ENCODE assay signal across 8 cellular contexts in the genomic region with DNA sequence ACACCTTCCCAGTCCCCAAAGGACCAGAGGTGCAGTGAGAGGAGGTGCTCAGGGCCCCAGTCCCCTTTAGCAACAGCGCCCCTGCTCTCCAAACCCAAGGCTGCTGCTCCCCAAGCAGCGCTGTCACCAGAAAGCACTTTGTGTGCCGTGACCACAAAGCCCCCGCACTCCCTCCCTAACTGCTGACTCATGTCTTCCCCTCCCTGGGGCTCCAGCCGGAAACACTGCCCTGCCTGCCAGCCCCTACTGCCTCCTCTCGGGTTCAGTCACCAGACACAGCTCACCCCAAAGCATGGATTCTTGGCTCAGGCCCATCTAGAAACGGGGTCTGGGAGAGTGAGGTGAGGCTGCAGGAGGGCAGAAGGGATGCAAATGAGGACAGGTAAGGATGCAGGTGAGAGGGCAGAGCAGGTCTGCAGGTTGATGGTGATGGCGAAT. TPM values are rescaled to one million over a fixed set of nuclear protein-coding genes. Genes with fewer than 3 reads are reported as not detected.
DNase-seq lines count a peak whose midpoint lies in the region; ATAC-seq and TF ChIP-seq lines count a peak whose summit lies in the region.

No MANE protein-coding gene starts in this region.

- ATAC-seq in gastrocnemius medialis = no peak

- no peak for TF ChIP-seq POLR2A in gastrocnemius medialis (IDR thresholded peaks at IDR 0.05)
- TF ChIP-seq POLR2A in suprapubic skin (IDR thresholded peaks at IDR 0.05) = no peak

- peak overlapping the region; percentile 44; the same call in 1 of the 2 replicates for H2AFZ ChIP-seq in OCI-LY3 (ENCODE audit: low read depth, low read length)

- H3K36me3 ChIP-seq in H7 (replicated peaks; ENCODE audit: control insufficient read depth, insufficient read depth, low read length) (peaks cover 3% of the 10 kb centered on the region), OCI-LY3 (replicated peaks; ENCODE audit: low read depth, low read length) (peaks cover 3% of the 10 kb centered on the region), gastrocnemius medialis (no peaks in the 10 kb centered on the region), suprapubic skin (no peaks in the 10 kb centered on the region)

- H3K79me2 ChIP-seq in OCI-LY3 (ENCODE audit: low read length) = no peaks in the 10 kb centered on the region

- H3K4me1 ChIP-seq in OCI-LY3 (ENCODE audit: low read length) = peaks cover 37% of the 10 kb centered on the region
- no peaks in the 10 kb centered on the region for H3K4me1 ChIP-seq in gastrocnemius medialis
- peaks cover 7% of the 10 kb centered on the region for H3K4me1 ChIP-seq in suprapubic skin

- 19% methylated on average over 7 of the region's 8 CpGs for WGBS in suprapubic skin

- H4K20me1 ChIP-seq in OCI-LY3 (ENCODE audit: insufficient read depth, low read length) = no peaks in the 10 kb centered on the region

- intact Hi-C loops in gastrocnemius medialis (cut with DNase I; ENCODE audit: low total_unique reads) = no loop called here

- TF ChIP-seq CTCF in OCI-LY3 (IDR thresholded peaks at IDR 0.05; ENCODE audit: low read depth, low read length) (peak; percentile 54; the same call in 1 of the 2 replicates), foreskin fibroblast (IDR thresholded peaks at IDR 0.05; ENCODE audit: low read depth, low read length) (no peak), gastrocnemius medialis (IDR thresholded peaks at IDR 0.05 in 4 of 5, conservative IDR thresholded peaks at IDR 0.05 in 1 of 5) (no peak), suprapubic skin (IDR thresholded peaks at IDR 0.05) (no peak)

- no peak overlapping the region for H3K4me3 ChIP-seq in H7 (ENCODE audit: insufficient read depth, low read depth, low read length)
- peak overlapping the region; percentile 75 for H3K4me3 ChIP-seq in OCI-LY3 (ENCODE audit: low read length)
- H3K4me3 ChIP-seq in foreskin fibroblast (ENCODE audit: low read depth in 1 of 2, low read length in 2 of 2) = no peak overlapping the region
- no peak overlapping the region for H3K4me3 ChIP-seq in gastrocnemius medialis
- H3K4me3 ChIP-seq in suprapubic skin = no peak overlapping the region

- DNase-seq in EH (ENCODE audit: low read depth) = peak; percentile 51
- peak; percentile 79 for DNase-seq in H7
- DNase-seq in activated T-cell treated with anti-CD3 and anti-CD28 coated beads for 48 hours (ENCODE audit: low read depth) = peak; percentile 90
- peak; percentile 18 to 43 for DNase-seq in foreskin fibroblast
- DNase-seq in gastrocnemius medialis = peak; percentile 12 to 35
- DNase-seq in suprapubic skin (ENCODE audit: low spot score in 2 of 2) = no peak
- DNase-seq in cortex of kidney (lab: John Stamatoyannopoulos, UW) = no peak

- in situ Hi-C loops in gastrocnemius medialis (cut with MboI; ENCODE audit: low sequenced_read_pairs in 4 of 4) = no loop called here

- H3K9me3 ChIP-seq in OCI-LY3 (ENCODE audit: insufficient read depth, low read length) = peaks cover 3% of the 10 kb centered on the region; the same call in 1 of the 2 replicates
- H3K9me3 ChIP-seq in gastrocnemius medialis = no peaks in the 10 kb centered on the region
- no peaks in the 10 kb centered on the region for H3K9me3 ChIP-seq in suprapubic skin

- peak overlapping the region; percentile 33; the same call in 1 of the 2 replicates for H3K9ac ChIP-seq in OCI-LY3 (ENCODE audit: low read length)

- H3K27ac ChIP-seq in OCI-LY3 (ENCODE audit: low read length) = peak overlapping the region; percentile 47
- H3K27ac ChIP-seq in gastrocnemius medialis = no peak overlapping the region
- no peak overlapping the region for H3K27ac ChIP-seq in suprapubic skin

- H3K27me3 ChIP-seq in H7 (ENCODE audit: control insufficient read depth, insufficient read depth, low read length) (no peaks in the 10 kb centered on the region), OCI-LY3 (ENCODE audit: low read depth, low read length) (peaks cover 14% of the 10 kb centered on the region), gastrocnemius medialis (peaks cover 0 to 4% (median 0%) of the 10 kb centered on the region in 3 donors), suprapubic skin (no peaks in the 10 kb centered on the region)

- H3K4me2 ChIP-seq in OCI-LY3 (ENCODE audit: low read length) = peak overlapping the region; percentile 96

- TF ChIP-seq EP300 in suprapubic skin (IDR thresholded peaks at IDR 0.05) = no peak

RNA-seq across cellular contexts. Expression of gene TNFSF14, which starts 4.9 kb away (rescaled TPM):
- total RNA-seq in H7 (2014; rRNA removed; shearing (Covaris generic)) = 0.14 TPM in 1 of 2 replicates, not detected in the other
- not detected for total RNA-seq in gastrocnemius medialis
- not detected for total RNA-seq in suprapubic skin

RNA-seq across cellular contexts. Expression of gene C3, which starts 45.6 kb away (rescaled TPM):
- total RNA-seq in H7 (2014; rRNA removed; shearing (Covaris generic)) = 13.4 and 20.2 TPM in 2 replicates
- 100 to 1,000 TPM in 1 of 4 donors, 10 to 100 TPM in 3; 25.9 to 121 (median 70.6) TPM for total RNA-seq in gastrocnemius medialis
- 100 to 1,000 TPM in 2 of 4 donors, 10 to 100 TPM in 2; 55.3 to 109 (median 86.8) TPM for total RNA-seq in suprapubic skin

Comparison
In these comparisons a context has a peak if more than half of its experiments do, and no peak if none do; other contexts are left out.
1. DNase-seq: peak in EH (single experiment), H7 (single experiment), activated T-cell treated with anti-CD3 and anti-CD28 coated beads for 48 hours (single experiment), foreskin fibroblast (2 of 2) and gastrocnemius medialis (2 of 2); none in suprapubic skin (0 of 2) and cortex of kidney (single experiment).